ENCODE assay signal across 8 cellular contexts in the genomic region with DNA sequence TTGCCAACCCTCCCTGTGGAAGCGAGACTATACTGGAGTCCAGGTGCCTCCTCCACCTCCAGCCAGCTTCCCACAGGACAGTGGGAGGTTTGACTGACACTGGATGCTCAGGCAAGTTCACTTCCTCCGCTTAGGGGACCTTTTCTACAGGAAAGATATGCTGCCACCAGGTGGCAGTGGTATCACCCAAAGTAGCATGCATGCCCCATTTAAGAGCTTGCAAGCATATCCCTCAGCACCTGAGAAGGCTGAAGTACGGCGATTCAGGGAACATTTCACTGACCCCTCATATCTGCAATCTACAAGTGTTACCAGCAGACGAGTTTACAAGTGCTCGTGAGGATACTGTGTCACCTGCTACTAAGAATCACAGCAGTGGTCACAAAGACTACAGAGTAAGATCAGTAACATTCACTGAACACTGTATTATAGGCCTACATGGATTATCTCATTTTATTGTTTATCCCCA.
DNase-seq lines count a peak whose midpoint lies in the region; ATAC-seq and TF ChIP-seq lines count a peak whose summit lies in the region.

No MANE protein-coding gene starts in this region.

- peak; percentile 63 to 70 (median 69) for DNase-seq in CD4-positive, alpha-beta memory T cell
- peak; percentile 75 for DNase-seq in NCI-H748 (lab: John Stamatoyannopoulos, UW; ENCODE audit: unreplicated experiment)
- DNase-seq in activated CD8-positive, alpha-beta T cell treated with anti-CD3 and anti-CD28 coated beads, Interleukin-2, amount 10 ng/mL, durations not matched to agents 7 days and 5 days: peak; percentile 87
- peak; percentile 52 to 62 (median 52) for DNase-seq in effector memory CD8-positive, alpha-beta T cell
- DNase-seq in mesothelial cell of epicardium (ENCODE audit: low spot score in 2 of 2, unreplicated experiment in 2 of 2): peak; percentile 27 to 71
- DNase-seq in stimulated activated CD8-positive, alpha-beta memory T cell treated with anti-CD3 and anti-CD28 coated beads, Interleukin-4, amount 100 ng/mL, for 1 hour (ENCODE audit: low read depth in 2 of 2, low spot score in 1 of 2): peak; percentile 34 to 55

- H3K36me3 Mint-ChIP-seq in CD4-positive, alpha-beta memory T cell: peaks cover 15 to 23% of the 10 kb centered on the region in 2 donors
- H3K36me3 Mint-ChIP-seq in activated CD8-positive, alpha-beta T cell treated with anti-CD3 and anti-CD28 coated beads, Interleukin-2, amount 10 ng/mL, durations not matched to agents 7 days and 5 days (ENCODE audit: low read depth): no peaks in the 10 kb centered on the region
- H3K36me3 Mint-ChIP-seq in effector memory CD8-positive, alpha-beta T cell (ENCODE audit: insufficient read depth): peaks cover 2% of the 10 kb centered on the region
- H3K36me3 Mint-ChIP-seq in mesothelial cell of epicardium: peaks cover 15% of the 10 kb centered on the region

- intact Hi-C loops in CD4-positive, alpha-beta memory T cell (cut with micrococcal nuclease): loop anchor here (1.0 to 2.0 kb wide), 2 partner anchors 36 to 83 kb away; no protein-coding TSS in a partner anchor

- peaks cover 0 to 2% (median 0%) of the 10 kb centered on the region in 8 donors for H3K9me3 Mint-ChIP-seq in CD4-positive, alpha-beta memory T cell
- H3K9me3 Mint-ChIP-seq in activated CD8-positive, alpha-beta T cell treated with anti-CD3 and anti-CD28 coated beads, Interleukin-2, amount 10 ng/mL, durations not matched to agents 7 days and 5 days (ENCODE audit: insufficient read depth): no peaks in the 10 kb centered on the region
- no peaks in the 10 kb centered on the region for H3K9me3 Mint-ChIP-seq in effector memory CD8-positive, alpha-beta T cell
- no peaks in the 10 kb centered on the region for H3K9me3 Mint-ChIP-seq in mesothelial cell of epicardium

- no peak overlapping the region for H3K4me3 ChIP-seq in CD4-positive, alpha-beta memory T cell (ENCODE audit: low read length in 2 of 2)

- CTCF ChIA-PET in CD4-positive, alpha-beta memory T cell (lab: Charles Lee; ENCODE audit: partially characterized antibody): interaction anchor here (1.0 to 10.4 kb wide), 28 partner anchors 9 to 119 kb away, joined by 3 to 653 read pairs (median 9); a partner anchor contains a TSS
- CTCF ChIA-PET in activated CD8-positive, alpha-beta T cell treated with anti-CD3 and anti-CD28 coated beads, Interleukin-2, amount 10 ng/mL, durations not matched to agents 7 days and 5 days (lab: Charles Lee): interaction anchor here (0.9 to 11.9 kb wide), 34 partner anchors 10 to 229 kb away, joined by 3 to 569 read pairs (median 6); a partner anchor contains a TSS

- peak; percentile 67 for TF ChIP-seq CTCF in mesothelial cell of epicardium (IDR thresholded peaks at IDR 0.05; ENCODE audit: unreplicated experiment)

- peak overlapping the region in 1 of 8 donors; percentile 1 for H3K4me3 Mint-ChIP-seq in CD4-positive, alpha-beta memory T cell
- no peak overlapping the region for H3K4me3 Mint-ChIP-seq in activated CD8-positive, alpha-beta T cell treated with anti-CD3 and anti-CD28 coated beads, Interleukin-2, amount 10 ng/mL, durations not matched to agents 7 days and 5 days
- H3K4me3 Mint-ChIP-seq in effector memory CD8-positive, alpha-beta T cell: no peak overlapping the region
- no peak overlapping the region for H3K4me3 Mint-ChIP-seq in mesothelial cell of epicardium

- peaks cover 4% of the 10 kb centered on the region for H3K4me1 ChIP-seq in CD4-positive, alpha-beta memory T cell (ENCODE audit: insufficient read depth, low read length)

- peak; percentile 83 for ATAC-seq in GM19395 (IDR thresholded peaks at IDR 0.05; ENCODE audit: unreplicated experiment)
- ATAC-seq in HG03520 (IDR thresholded peaks at IDR 0.05; ENCODE audit: unreplicated experiment): peak; percentile 79
- peak; percentile 94 for ATAC-seq in activated CD8-positive, alpha-beta T cell treated with anti-CD3 and anti-CD28 coated beads, Interleukin-2, amount 10 ng/mL, durations not matched to agents 7 days and 5 days
- peak; percentile 80 for ATAC-seq in effector memory CD8-positive, alpha-beta T cell (replicated peaks)

- H3K27me3 Mint-ChIP-seq in CD4-positive, alpha-beta memory T cell: no peaks in the 10 kb centered on the region
- no peaks in the 10 kb centered on the region for H3K27me3 Mint-ChIP-seq in activated CD8-positive, alpha-beta T cell treated with anti-CD3 and anti-CD28 coated beads, Interleukin-2, amount 10 ng/mL, durations not matched to agents 7 days and 5 days (ENCODE audit: low read depth)
- no peaks in the 10 kb centered on the region for H3K27me3 Mint-ChIP-seq in effector memory CD8-positive, alpha-beta T cell
- no peaks in the 10 kb centered on the region for H3K27me3 Mint-ChIP-seq in mesothelial cell of epicardium (ENCODE audit: low read depth)

- POLR2A ChIA-PET in CD4-positive, alpha-beta memory T cell (lab: Charles Lee; ENCODE audit: partially characterized antibody): interaction anchor here (0.5 to 4.1 kb wide), 11 partner anchors 31 to 93 kb away, joined by 3 to 31 read pairs (median 3); a partner anchor contains a TSS
- POLR2A ChIA-PET in activated CD8-positive, alpha-beta T cell treated with anti-CD3 and anti-CD28 coated beads, Interleukin-2, amount 10 ng/mL, durations not matched to agents 7 days and 5 days (lab: Charles Lee): interaction anchor here (1.2 to 2.3 kb wide), 4 partner anchors 76 to 93 kb away, joined by 5 to 15 read pairs (median 8); a partner anchor contains a TSS

- H3K27me3 ChIP-seq in CD4-positive, alpha-beta memory T cell (ENCODE audit: insufficient read depth, low read length): no peaks in the 10 kb centered on the region

- peaks cover 3 to 11% (median 9%) of the 10 kb centered on the region in 4 donors for H3K4me1 Mint-ChIP-seq in CD4-positive, alpha-beta memory T cell
- H3K4me1 Mint-ChIP-seq in activated CD8-positive, alpha-beta T cell treated with anti-CD3 and anti-CD28 coated beads, Interleukin-2, amount 10 ng/mL, durations not matched to agents 7 days and 5 days (ENCODE audit: low read depth): peaks cover 21% of the 10 kb centered on the region
- H3K4me1 Mint-ChIP-seq in effector memory CD8-positive, alpha-beta T cell (ENCODE audit: low read depth in 2 of 2): peaks cover 2 to 7% of the 10 kb centered on the region in 2 donors
- peaks cover 2% of the 10 kb centered on the region for H3K4me1 Mint-ChIP-seq in mesothelial cell of epicardium

- H3K9me3 ChIP-seq in CD4-positive, alpha-beta memory T cell (ENCODE audit: control insufficient read depth in 1 of 2, low read length in 2 of 2): no peaks in the 10 kb centered on the region

- no peak overlapping the region for H3K27ac ChIP-seq in CD4-positive, alpha-beta memory T cell (ENCODE audit: low read depth, low read length)

- no peaks in the 10 kb centered on the region for H3K36me3 ChIP-seq in CD4-positive, alpha-beta memory T cell (ENCODE audit: insufficient read depth, low read length)

- peak overlapping the region in 3 of 7 donors; percentile 3 to 40 (median 25) for H3K27ac Mint-ChIP-seq in CD4-positive, alpha-beta memory T cell
- no peak overlapping the region for H3K27ac Mint-ChIP-seq in activated CD8-positive, alpha-beta T cell treated with anti-CD3 and anti-CD28 coated beads, Interleukin-2, amount 10 ng/mL, durations not matched to agents 7 days and 5 days
- H3K27ac Mint-ChIP-seq in effector memory CD8-positive, alpha-beta T cell: no peak overlapping the region
- H3K27ac Mint-ChIP-seq in mesothelial cell of epicardium: no peak overlapping the region
